Comparison of ENCODE assay signal across 18 cellular contexts in genomic region chr12:6847676-6848075, GRCh38. TPM values are rescaled to one million over a fixed set of nuclear protein-coding genes. Genes with fewer than 3 reads are reported as not detected.
DNase-seq lines count a peak whose midpoint lies in the region; ATAC-seq and TF ChIP-seq lines count a peak whose summit lies in the region.
"Had no signal": no experiment of that assay in that cellular context is flagged by ENCODE, and none has a peak within 500 bp of the region (broad histone marks: within the 10 kb centered on the region; RNA-seq: fewer than 3 reads in every experiment).

No MANE protein-coding gene starts in this region.

- H3K27ac Mint-ChIP-seq in activated CD8-positive, alpha-beta memory T cell treated with anti-CD3 and anti-CD28 coated beads, Interleukin-2, amount 10 ng/mL, durations not matched to agents 7 days and 5 days: peak overlapping the region; percentile 3
- H3K27ac Mint-ChIP-seq in HFFc6: peak overlapping the region; percentile 9; the same call in 1 of the 2 replicates
- H3K27ac Mint-ChIP-seq in dendritic cell treated with granulocyte-macrophage colony-stimulating factor and Interleukin-4, amounts not matched to agents 40 ng/mL and 50 ng/mL, for 4 days: peak overlapping the region; percentile 16
- no peak overlapping the region for H3K27ac Mint-ChIP-seq in activated T-helper 1 cell treated with anti-CD3 and anti-CD28 coated beads, Interleukin-12 subunit alpha, Interleukin-12 subunit beta, Interleukin-2, Interleukin-4 antibody, amounts not matched to agents 30 ng/mL and 10 ng/mL and 1 ng/mL, durations not matched to agents 14 hours and 24 hours and 36 hours

- no peak for DNase-seq in activated CD8-positive, alpha-beta memory T cell treated with anti-CD3 and anti-CD28 coated beads, Interleukin-2, amount 10 ng/mL, durations not matched to agents 7 days and 5 days
- DNase-seq in activated CD8-positive, alpha-beta memory T cell treated with anti-CD3 and anti-CD28 coated beads for 24 hours: no peak
- no peak for DNase-seq in HFFc6
- no peak for DNase-seq in activated T-helper 1 cell treated with anti-CD3 and anti-CD28 coated beads, Interleukin-12 subunit alpha, Interleukin-12 subunit beta, Interleukin-2, Interleukin-4 antibody, amounts not matched to agents 30 ng/mL and 10 ng/mL and 1 ng/mL, durations not matched to agents 14 hours and 24 hours and 36 hours (ENCODE audit: low spot score)
- DNase-seq in NCI-H2196 treated with DMSO at 0.1 percent for 48 hours (lab: John Stamatoyannopoulos, UW; ENCODE audit: unreplicated experiment): no peak
- DNase-seq: AML-193; H7; IMR-90; Kasumi-1; MM.1S; NCI-H1105; NCI-H1694; NCI-H226; NCI-H526 treated with DMSO at 0.1 percent for 48 hours; NK-92 treated with Interleukin-12 subunit alpha and Interleukin-12 subunit beta, amount 100 ng/mL, for 24 hours; SIG-M5 had no signal

- no peak for ATAC-seq in activated CD8-positive, alpha-beta memory T cell treated with anti-CD3 and anti-CD28 coated beads, Interleukin-2, amount 10 ng/mL, durations not matched to agents 7 days and 5 days
- ATAC-seq in GM21423 (IDR thresholded peaks at IDR 0.05; ENCODE audit: unreplicated experiment): no peak

- intact Hi-C loops in dendritic cell treated with granulocyte-macrophage colony-stimulating factor and Interleukin-4, amounts not matched to agents 40 ng/mL and 50 ng/mL, for 4 days (cut with micrococcal nuclease): no loop called here
- intact Hi-C loops in activated T-helper 1 cell treated with anti-CD3 and anti-CD28 coated beads, Interleukin-12 subunit alpha, Interleukin-12 subunit beta, Interleukin-2, Interleukin-4 antibody, amounts not matched to agents 30 ng/mL and 10 ng/mL and 1 ng/mL, durations not matched to agents 14 hours and 24 hours and 36 hours (cut with micrococcal nuclease): no loop called here

- H3K36me3 Mint-ChIP-seq in activated CD8-positive, alpha-beta memory T cell treated with anti-CD3 and anti-CD28 coated beads, Interleukin-2, amount 10 ng/mL, durations not matched to agents 7 days and 5 days: peaks cover 32% of the 10 kb centered on the region
- H3K36me3 Mint-ChIP-seq in HFFc6 (ENCODE audit: low read depth): peaks cover 33% of the 10 kb centered on the region
- peaks cover 13% of the 10 kb centered on the region for H3K36me3 Mint-ChIP-seq in dendritic cell treated with granulocyte-macrophage colony-stimulating factor and Interleukin-4, amounts not matched to agents 40 ng/mL and 50 ng/mL, for 4 days (ENCODE audit: low read depth)
- H3K36me3 Mint-ChIP-seq in activated T-helper 1 cell treated with anti-CD3 and anti-CD28 coated beads, Interleukin-12 subunit alpha, Interleukin-12 subunit beta, Interleukin-2, Interleukin-4 antibody, amounts not matched to agents 30 ng/mL and 10 ng/mL and 1 ng/mL, durations not matched to agents 14 hours and 24 hours and 36 hours (ENCODE audit: low read depth): peaks cover 23% of the 10 kb centered on the region

- H3K9me3 Mint-ChIP-seq in activated CD8-positive, alpha-beta memory T cell treated with anti-CD3 and anti-CD28 coated beads, Interleukin-2, amount 10 ng/mL, durations not matched to agents 7 days and 5 days (ENCODE audit: low read depth): no peaks in the 10 kb centered on the region
- H3K9me3 Mint-ChIP-seq in HFFc6: no peaks in the 10 kb centered on the region
- no peaks in the 10 kb centered on the region for H3K9me3 Mint-ChIP-seq in dendritic cell treated with granulocyte-macrophage colony-stimulating factor and Interleukin-4, amounts not matched to agents 40 ng/mL and 50 ng/mL, for 4 days
- H3K9me3 Mint-ChIP-seq in activated T-helper 1 cell treated with anti-CD3 and anti-CD28 coated beads, Interleukin-12 subunit alpha, Interleukin-12 subunit beta, Interleukin-2, Interleukin-4 antibody, amounts not matched to agents 30 ng/mL and 10 ng/mL and 1 ng/mL, durations not matched to agents 14 hours and 24 hours and 36 hours: no peaks in the 10 kb centered on the region

- CTCF ChIA-PET in activated CD8-positive, alpha-beta memory T cell treated with anti-CD3 and anti-CD28 coated beads, Interleukin-2, amount 10 ng/mL, durations not matched to agents 7 days and 5 days (lab: Charles Lee): interaction anchor here (0.9 to 7.8 kb wide), 3 partner anchors 13 to 94 kb away, joined by 3 to 59 read pairs (median 5); no protein-coding TSS in a partner anchor

- H3K4me3 Mint-ChIP-seq in activated CD8-positive, alpha-beta memory T cell treated with anti-CD3 and anti-CD28 coated beads, Interleukin-2, amount 10 ng/mL, durations not matched to agents 7 days and 5 days: no peak overlapping the region
- no peak overlapping the region for H3K4me3 Mint-ChIP-seq in HFFc6
- H3K4me3 Mint-ChIP-seq in dendritic cell treated with granulocyte-macrophage colony-stimulating factor and Interleukin-4, amounts not matched to agents 40 ng/mL and 50 ng/mL, for 4 days: no peak overlapping the region
- H3K4me3 Mint-ChIP-seq in activated T-helper 1 cell treated with anti-CD3 and anti-CD28 coated beads, Interleukin-12 subunit alpha, Interleukin-12 subunit beta, Interleukin-2, Interleukin-4 antibody, amounts not matched to agents 30 ng/mL and 10 ng/mL and 1 ng/mL, durations not matched to agents 14 hours and 24 hours and 36 hours: no peak overlapping the region

- H3K27me3 Mint-ChIP-seq in activated CD8-positive, alpha-beta memory T cell treated with anti-CD3 and anti-CD28 coated beads, Interleukin-2, amount 10 ng/mL, durations not matched to agents 7 days and 5 days: no peaks in the 10 kb centered on the region
- H3K27me3 Mint-ChIP-seq in HFFc6 (ENCODE audit: insufficient read depth): peaks cover 11% of the 10 kb centered on the region
- peaks cover 8% of the 10 kb centered on the region for H3K27me3 Mint-ChIP-seq in dendritic cell treated with granulocyte-macrophage colony-stimulating factor and Interleukin-4, amounts not matched to agents 40 ng/mL and 50 ng/mL, for 4 days
- no peaks in the 10 kb centered on the region for H3K27me3 Mint-ChIP-seq in activated T-helper 1 cell treated with anti-CD3 and anti-CD28 coated beads, Interleukin-12 subunit alpha, Interleukin-12 subunit beta, Interleukin-2, Interleukin-4 antibody, amounts not matched to agents 30 ng/mL and 10 ng/mL and 1 ng/mL, durations not matched to agents 14 hours and 24 hours and 36 hours (ENCODE audit: insufficient read depth)

- TF ChIP-seq CTCF in HFFc6 (IDR thresholded peaks at IDR 0.05): no peak

- H3K4me1 Mint-ChIP-seq in activated CD8-positive, alpha-beta memory T cell treated with anti-CD3 and anti-CD28 coated beads, Interleukin-2, amount 10 ng/mL, durations not matched to agents 7 days and 5 days: peaks cover 27% of the 10 kb centered on the region
- H3K4me1 Mint-ChIP-seq in HFFc6 (ENCODE audit: low read depth): peaks cover 19% of the 10 kb centered on the region
- peaks cover 29% of the 10 kb centered on the region for H3K4me1 Mint-ChIP-seq in dendritic cell treated with granulocyte-macrophage colony-stimulating factor and Interleukin-4, amounts not matched to agents 40 ng/mL and 50 ng/mL, for 4 days (ENCODE audit: low read depth)
- H3K4me1 Mint-ChIP-seq in activated T-helper 1 cell treated with anti-CD3 and anti-CD28 coated beads, Interleukin-12 subunit alpha, Interleukin-12 subunit beta, Interleukin-2, Interleukin-4 antibody, amounts not matched to agents 30 ng/mL and 10 ng/mL and 1 ng/mL, durations not matched to agents 14 hours and 24 hours and 36 hours (ENCODE audit: low read depth): peaks cover 35% of the 10 kb centered on the region

RNA-seq across cellular contexts. Expression of gene CDCA3, which starts 3.4 kb away (rescaled TPM):
- 100 to 1,000 TPM in 1 of 2 experiments, 10 to 100 TPM in 1; 89.1 to 125 TPM for total RNA-seq in activated CD8-positive, alpha-beta memory T cell treated with anti-CD3 and anti-CD28 coated beads, Interleukin-2, amount 10 ng/mL, durations not matched to agents 7 days and 5 days
- total RNA-seq in HFFc6 (2021; fragmentation: NEBNext Ultra II Directional; extraction: Animal tissue kit (Norgen Biotek cat#: 25700)): 10 to 100 TPM; 24.0 to 62.5 (median 56.3) TPM
- total RNA-seq in activated T-helper 1 cell treated with anti-CD3 and anti-CD28 coated beads, Interleukin-12 subunit alpha, Interleukin-12 subunit beta, Interleukin-2, Interleukin-4 antibody, amounts not matched to agents 30 ng/mL and 10 ng/mL and 1 ng/mL, durations not matched to agents 14 hours and 24 hours and 36 hours: 27.2 and 32.5 TPM in 2 replicates

RNA-seq across cellular contexts. Expression of gene USP5, which starts 4.3 kb away (rescaled TPM):
- total RNA-seq in activated CD8-positive, alpha-beta memory T cell treated with anti-CD3 and anti-CD28 coated beads, Interleukin-2, amount 10 ng/mL, durations not matched to agents 7 days and 5 days: 100 to 1,000 TPM in 1 of 2 experiments, 10 to 100 TPM in 1; 98.8 to 129 TPM
- total RNA-seq in HFFc6 (2021; fragmentation: NEBNext Ultra II Directional; extraction: Animal tissue kit (Norgen Biotek cat#: 25700)): 100 to 1,000 TPM; 149 to 211 (median 182) TPM
- 116 and 127 TPM in 2 replicates for total RNA-seq in activated T-helper 1 cell treated with anti-CD3 and anti-CD28 coated beads, Interleukin-12 subunit alpha, Interleukin-12 subunit beta, Interleukin-2, Interleukin-4 antibody, amounts not matched to agents 30 ng/mL and 10 ng/mL and 1 ng/mL, durations not matched to agents 14 hours and 24 hours and 36 hours

RNA-seq across cellular contexts. Expression of gene GNB3, which starts 7.0 kb away (rescaled TPM):
- under 1 TPM in 1 of 2 experiments, not detected in 1; 0.12 TPM for total RNA-seq in activated CD8-positive, alpha-beta memory T cell treated with anti-CD3 and anti-CD28 coated beads, Interleukin-2, amount 10 ng/mL, durations not matched to agents 7 days and 5 days
- 1 to 10 TPM; 4.3 to 7.2 (median 6.3) TPM for total RNA-seq in HFFc6 (2021; fragmentation: NEBNext Ultra II Directional; extraction: Animal tissue kit (Norgen Biotek cat#: 25700))
- 1.6 and 1.7 TPM in 2 replicates for total RNA-seq in activated T-helper 1 cell treated with anti-CD3 and anti-CD28 coated beads, Interleukin-12 subunit alpha, Interleukin-12 subunit beta, Interleukin-2, Interleukin-4 antibody, amounts not matched to agents 30 ng/mL and 10 ng/mL and 1 ng/mL, durations not matched to agents 14 hours and 24 hours and 36 hours

RNA-seq across cellular contexts. Expression of gene P3H3, which starts 19.5 kb away (rescaled TPM):
- total RNA-seq in activated CD8-positive, alpha-beta memory T cell treated with anti-CD3 and anti-CD28 coated beads, Interleukin-2, amount 10 ng/mL, durations not matched to agents 7 days and 5 days: under 1 TPM; 0.23 to 0.99 TPM
- 100 to 1,000 TPM in 4 of 6 experiments, 10 to 100 TPM in 2; 94.0 to 109 (median 103) TPM for total RNA-seq in HFFc6 (2021; fragmentation: NEBNext Ultra II Directional; extraction: Animal tissue kit (Norgen Biotek cat#: 25700))
- total RNA-seq in activated T-helper 1 cell treated with anti-CD3 and anti-CD28 coated beads, Interleukin-12 subunit alpha, Interleukin-12 subunit beta, Interleukin-2, Interleukin-4 antibody, amounts not matched to agents 30 ng/mL and 10 ng/mL and 1 ng/mL, durations not matched to agents 14 hours and 24 hours and 36 hours: 3.5 and 4.0 TPM in 2 replicates

RNA-seq across cellular contexts. Expression of gene TPI1, which starts 19.7 kb away (rescaled TPM):
- total RNA-seq in activated CD8-positive, alpha-beta memory T cell treated with anti-CD3 and anti-CD28 coated beads, Interleukin-2, amount 10 ng/mL, durations not matched to agents 7 days and 5 days: 1,000 to 10,000 TPM; 1,086 to 1,277 TPM
- total RNA-seq in HFFc6 (2021; fragmentation: NEBNext Ultra II Directional; extraction: Animal tissue kit (Norgen Biotek cat#: 25700)): 100 to 1,000 TPM; 853 to 931 (median 870) TPM
- total RNA-seq in activated T-helper 1 cell treated with anti-CD3 and anti-CD28 coated beads, Interleukin-12 subunit alpha, Interleukin-12 subunit beta, Interleukin-2, Interleukin-4 antibody, amounts not matched to agents 30 ng/mL and 10 ng/mL and 1 ng/mL, durations not matched to agents 14 hours and 24 hours and 36 hours: 1,427 and 1,438 TPM in 2 replicates
